Comparison of ENCODE assay signal across 24 cellular contexts in the genomic region with DNA sequence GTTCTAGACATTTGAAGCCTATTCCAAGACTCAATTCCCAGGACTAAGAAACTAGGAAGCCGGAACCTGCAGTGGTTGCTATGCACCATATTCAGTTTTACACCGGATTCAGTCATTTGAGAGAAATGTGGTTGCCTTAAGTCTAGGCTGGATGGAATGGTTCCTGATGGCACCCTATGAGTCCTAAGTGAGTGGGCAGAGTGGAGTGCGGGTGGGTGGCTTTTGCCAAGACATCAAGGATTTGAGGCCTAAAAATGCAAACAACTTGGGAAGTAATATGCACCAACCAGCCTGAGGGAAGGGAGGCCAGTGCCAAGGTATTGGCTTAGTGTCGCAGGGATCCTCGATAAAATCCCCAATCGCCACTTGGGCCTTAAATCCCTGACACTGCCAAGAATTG. TPM values are rescaled to one million over a fixed set of nuclear protein-coding genes. Genes with fewer than 3 reads are reported as not detected.
"Had no signal": no experiment of that assay in that cellular context is flagged by ENCODE, and none has a peak within 500 bp of the region (broad histone marks: within the 10 kb centered on the region; RNA-seq: fewer than 3 reads in every experiment).

No MANE protein-coding gene starts in this region.

- H3K27ac ChIP-seq: heart left ventricle, ovary, right atrium auricular region, sigmoid colon, spleen, testis, thyroid gland, transverse colon, upper lobe of left lung, vagina had no signal

- H3K9me3 Mint-ChIP-seq: immature natural killer cell; naive thymus-derived CD8-positive, alpha-beta T cell; nephron progenitor cell; stimulated activated effector memory CD8-positive, alpha-beta T cell treated with anti-CD3 and anti-CD28 coated beads, Interleukin-12 subunit alpha, Interleukin-12 subunit beta, amount 100 ng/mL, for 72 hours; stimulated activated naive CD8-positive, alpha-beta T cell treated with anti-CD3 and anti-CD28 coated beads, Interleukin-15, Interleukin-2, amounts not matched to agents 100 ng/mL and 50 ng/mL, for 24 hours had no signal

- H3K4me3 Mint-ChIP-seq: immature natural killer cell; naive thymus-derived CD8-positive, alpha-beta T cell; nephron progenitor cell; stimulated activated effector memory CD8-positive, alpha-beta T cell treated with anti-CD3 and anti-CD28 coated beads, Interleukin-12 subunit alpha, Interleukin-12 subunit beta, amount 100 ng/mL, for 72 hours; stimulated activated naive CD8-positive, alpha-beta T cell treated with anti-CD3 and anti-CD28 coated beads, Interleukin-15, Interleukin-2, amounts not matched to agents 100 ng/mL and 50 ng/mL, for 24 hours had no signal

- H3K27ac Mint-ChIP-seq: immature natural killer cell; nephron progenitor cell; progenitor cell of endocrine pancreas; stimulated activated effector memory CD8-positive, alpha-beta T cell treated with anti-CD3 and anti-CD28 coated beads, Interleukin-12 subunit alpha, Interleukin-12 subunit beta, amount 100 ng/mL, for 72 hours; stimulated activated naive CD8-positive, alpha-beta T cell treated with anti-CD3 and anti-CD28 coated beads, Interleukin-15, Interleukin-2, amounts not matched to agents 100 ng/mL and 50 ng/mL, for 24 hours had no signal

- DNase-seq: heart left ventricle; hypothalamus; immature natural killer cell; left ventricle myocardium inferior; midbrain; naive thymus-derived CD8-positive, alpha-beta T cell; nephron progenitor cell; ovary; sigmoid colon; small intestine; spleen; stimulated activated CD4-positive, alpha-beta T cell treated with anti-CD3 and anti-CD28 coated beads, Interleukin-4, amount 100 ng/mL, for 24 hours; stimulated activated naive CD4-positive, alpha-beta T cell; substantia nigra; testis; thyroid gland; transverse colon; upper lobe of left lung had no signal

- H3K36me3 ChIP-seq: heart left ventricle, left ventricle myocardium inferior, ovary, right atrium auricular region, sigmoid colon, spleen, thyroid gland, transverse colon, upper lobe of left lung, vagina had no signal

- H3K27me3 ChIP-seq: ovary, right atrium auricular region, sigmoid colon, testis, thyroid gland, transverse colon, vagina had no signal

- ATAC-seq: heart left ventricle; naive thymus-derived CD8-positive, alpha-beta T cell had no signal

- H3K4me3 ChIP-seq: heart left ventricle, left ventricle myocardium inferior, lung, ovary, right atrium auricular region, sigmoid colon, spleen, testis, thyroid gland, transverse colon, upper lobe of left lung, vagina had no signal

- H3K36me3 Mint-ChIP-seq: naive thymus-derived CD8-positive, alpha-beta T cell; stimulated activated effector memory CD8-positive, alpha-beta T cell treated with anti-CD3 and anti-CD28 coated beads, Interleukin-12 subunit alpha, Interleukin-12 subunit beta, amount 100 ng/mL, for 72 hours had no signal

RNA-seq across cellular contexts. Expression of a gene that starts 4.2 kb away (rescaled TPM):
- polyA plus RNA-seq: immature natural killer cell; naive thymus-derived CD8-positive, alpha-beta T cell had no signal
